Comparison of ENCODE assay signal across 27 cellular contexts in the genomic region with DNA sequence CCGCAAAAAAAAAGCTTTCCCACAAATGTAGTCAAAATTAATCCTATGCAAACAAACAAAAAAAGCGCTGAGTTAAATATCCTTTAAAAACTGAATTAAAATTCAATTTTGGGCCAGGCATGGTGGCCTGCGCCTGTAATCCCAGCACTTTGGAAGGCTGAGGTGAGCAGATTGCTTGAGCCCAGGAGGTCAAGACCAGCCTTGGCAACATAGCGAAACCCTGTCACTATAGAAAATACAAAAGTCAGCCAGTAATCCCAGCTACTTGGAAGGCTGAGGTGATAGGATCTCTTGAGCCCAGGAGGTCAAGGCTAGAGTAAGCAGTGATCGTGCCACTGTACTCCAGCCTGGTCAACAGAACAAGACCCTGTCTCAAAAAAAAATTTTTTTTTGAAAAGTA. TPM values are rescaled to one million over a fixed set of nuclear protein-coding genes. Genes with fewer than 3 reads are reported as not detected.
DNase-seq lines count a peak whose midpoint lies in the region; ATAC-seq, FAIRE-seq and TF ChIP-seq lines count a peak whose summit lies in the region.
"Had no signal": no experiment of that assay in that cellular context is flagged by ENCODE, and none has a peak within 500 bp of the region (broad histone marks: within the 10 kb centered on the region; RNA-seq: fewer than 3 reads in every experiment).

No MANE protein-coding gene starts in this region.

- TF ChIP-seq CTCF in HepG2 (CRISPR knock-in tag; IDR thresholded peaks at IDR 0.05): no peak
- TF ChIP-seq CTCF in right lobe of liver (IDR thresholded peaks at IDR 0.05): no peak
- TF ChIP-seq CTCF in endodermal cell (conservative IDR thresholded peaks at IDR 0.05): no peak
- TF ChIP-seq CTCF in MM.1S (IDR thresholded peaks at IDR 0.05; ENCODE audit: low read length): no peak

- H3K36me3 ChIP-seq in HepG2 (replicated peaks in 1 of 2; ENCODE audit: control insufficient read depth in 1 of 2, insufficient read depth in 2 of 2, low read length in 2 of 2) (no peaks in the 10 kb centered on the region), right lobe of liver (no peaks in the 10 kb centered on the region), endodermal cell (ENCODE audit: control insufficient read depth, insufficient read depth, low read length) (no peaks in the 10 kb centered on the region), MM.1S (replicated peaks; ENCODE audit: insufficient read depth, low read length) (no peaks in the 10 kb centered on the region)
- H3K36me3 ChIP-seq: BE2C had no signal

- FAIRE-seq in HepG2 (lab: Jason Lieb, UNC): peak; percentile 37
- FAIRE-seq: A204.1, G401.6, GM12891, GM19239 had no signal

- H3K9ac ChIP-seq in HepG2 (ENCODE audit: insufficient read depth, low read depth, low read length) (no peak overlapping the region), endodermal cell (ENCODE audit: extremely low read depth, low read length, poor library complexity, severe bottlenecking) (no peak overlapping the region), MM.1S (ENCODE audit: low read length) (no peak overlapping the region)
- H3K9ac ChIP-seq: BLaER1 had no signal

- no peak for TF ChIP-seq EP300 in HepG2 (IDR thresholded peaks at IDR 0.05; ENCODE audit: low read depth in 2 of 2, low read length in 2 of 2)
- no peak for TF ChIP-seq EP300 in HepG2 (CRISPR knock-in tag; IDR thresholded peaks at IDR 0.05; ENCODE audit: borderline replicate concordance)

- no peak for DNase-seq in HepG2 (ENCODE audit: low spot score)
- no peak for DNase-seq in right lobe of liver
- peak; percentile 93 for DNase-seq in cerebellar cortex (ENCODE audit: low spot score)
- DNase-seq in endodermal cell: no peak
- no peak for DNase-seq in islet precursor cell
- DNase-seq in MM.1S: no peak
- DNase-seq: 8988T; ACHN; BE2C; CD4-positive, alpha-beta memory T cell; CD4-positive, CD25-positive, alpha-beta regulatory T cell; CD8-positive, alpha-beta memory T cell; COR-L47; DMS 273 treated with DMSO at 0.1 percent for 48 hours; DMS153; DMS53; DMS79; DND-41; EL; GF-D8 had no signal

- no peak overlapping the region for H3K4me2 ChIP-seq in HepG2 (ENCODE audit: low read depth, low read length)
- no peak overlapping the region for H3K4me2 ChIP-seq in MM.1S (ENCODE audit: low read depth, low read length)
- H3K4me2 ChIP-seq: BLaER1 had no signal

- H3K79me2 ChIP-seq in HepG2 (ENCODE audit: insufficient read depth, low read length) (no peaks in the 10 kb centered on the region), MM.1S (ENCODE audit: low read length) (no peaks in the 10 kb centered on the region)

- H3K27me3 ChIP-seq in HepG2 (ENCODE audit: control insufficient read depth in 1 of 2, insufficient read depth in 2 of 2, low read length in 2 of 2) (no peaks in the 10 kb centered on the region), right lobe of liver (no peaks in the 10 kb centered on the region), endodermal cell (ENCODE audit: control insufficient read depth, insufficient read depth, low read length, poor library complexity, severe bottlenecking) (no peaks in the 10 kb centered on the region), MM.1S (replicated peaks; ENCODE audit: insufficient read depth, low read length) (no peaks in the 10 kb centered on the region)
- H3K27me3 ChIP-seq: BE2C, BLaER1 had no signal

- 87% methylated on average over 5 of the region's 5 CpGs for WGBS in HepG2 (ENCODE audit: low lambda C conversion rate)
- 98% methylated on average over 4 of the region's 5 CpGs for WGBS in right lobe of liver (ENCODE audit: insufficient coverage, low coverage, low lambda C conversion rate, missing lambda C conversion rate)
- WGBS in endodermal cell (ENCODE audit: insufficient coverage in 1 of 2, insufficient read length in 1 of 2), 2 experiments: 74 to 94% methylated on average over 3 to 5 of the region's 5 CpGs

- POLR2A ChIA-PET in HepG2 (lab: Yijun Ruan, JAX): interaction anchor here (1.9 kb wide), 1 partner anchor 9 kb away, joined by 13 read pairs; a partner anchor contains a TSS

- CTCF ChIA-PET in HepG2 (lab: Yijun Ruan, JAX; ENCODE audit: low intra/inter-chr PET ratio, low total read pairs): no interaction called here

- no peaks in the 10 kb centered on the region for H3K9me3 ChIP-seq in HepG2 (ENCODE audit: low read length)
- no peaks in the 10 kb centered on the region for H3K9me3 ChIP-seq in right lobe of liver
- no peaks in the 10 kb centered on the region for H3K9me3 ChIP-seq in endodermal cell (ENCODE audit: control insufficient read depth, low read length)
- H3K9me3 ChIP-seq in MM.1S (replicated peaks; ENCODE audit: insufficient read depth, low read length): no peaks in the 10 kb centered on the region
- H3K9me3 ChIP-seq: BE2C, BLaER1 had no signal

- H2AFZ ChIP-seq in HepG2 (ENCODE audit: low read length) (no peak overlapping the region), MM.1S (ENCODE audit: low read length) (no peak overlapping the region)

- ATAC-seq in HepG2 (no peak), right lobe of liver (no peak), HG02571 (IDR thresholded peaks at IDR 0.05; ENCODE audit: unreplicated experiment) (no peak)

- H3F3A ChIP-seq in MM.1S (ENCODE audit: insufficient read depth, low read length): no peaks in the 10 kb centered on the region

- no peak for TF ChIP-seq RAD21 in HepG2 (CRISPR knock-in tag; IDR thresholded peaks at IDR 0.05)

- H4K20me1 ChIP-seq in HepG2 (ENCODE audit: insufficient read depth, low read length): no peaks in the 10 kb centered on the region
- H4K20me1 ChIP-seq in MM.1S (ENCODE audit: insufficient read depth, low read length): no peaks in the 10 kb centered on the region
- H4K20me1 ChIP-seq: BLaER1 had no signal

- intact Hi-C loops in HepG2 (cut with micrococcal nuclease; ENCODE audit: unreplicated experiment): no loop called here
- intact Hi-C loops in right lobe of liver (cut with DNase I): no loop called here

- H3K4me3 ChIP-seq in HepG2 (replicated peaks in 1 of 3; ENCODE audit: insufficient read depth in 1 of 3, low read depth in 2 of 3, low read length in 3 of 3) (no peak overlapping the region), right lobe of liver (no peak overlapping the region), endodermal cell (ENCODE audit: low read length) (no peak overlapping the region), MM.1S (ENCODE audit: low read length) (no peak overlapping the region)
- H3K4me3 ChIP-seq: BLaER1 had no signal

- no peak overlapping the region for H3K4me3 Mint-ChIP-seq in endodermal cell
- H3K4me3 Mint-ChIP-seq: CD14-positive monocyte; CD4-positive, alpha-beta memory T cell; CD4-positive, CD25-positive, alpha-beta regulatory T cell; CD8-positive, alpha-beta memory T cell had no signal

- H3K27ac ChIP-seq in HepG2 (ENCODE audit: extremely low read length, insufficient read depth, low read length) (no peak overlapping the region), right lobe of liver (no peak overlapping the region), endodermal cell (ENCODE audit: low read depth, low read length) (no peak overlapping the region), MM.1S (ENCODE audit: low read length) (no peak overlapping the region)
- H3K27ac ChIP-seq: BLaER1 had no signal

- TF ChIP-seq POLR2A in HepG2 (IDR thresholded peaks at IDR 0.05; ENCODE audit: insufficient read depth in 1 of 2, low read depth in 2 of 2, low read length in 2 of 2) (no peak), right lobe of liver (IDR thresholded peaks at IDR 0.05) (no peak)

- H3K27ac Mint-ChIP-seq in endodermal cell: peak overlapping the region; percentile 68
- H3K27ac Mint-ChIP-seq: CD14-positive monocyte; CD4-positive, alpha-beta memory T cell; CD4-positive, CD25-positive, alpha-beta regulatory T cell; CD8-positive, alpha-beta memory T cell had no signal

- H3K4me1 Mint-ChIP-seq in endodermal cell: peaks cover 5% of the 10 kb centered on the region

- no peaks in the 10 kb centered on the region for H3K27me3 Mint-ChIP-seq in endodermal cell (ENCODE audit: insufficient read depth)
- H3K27me3 Mint-ChIP-seq: CD4-positive, alpha-beta memory T cell; CD4-positive, CD25-positive, alpha-beta regulatory T cell; CD8-positive, alpha-beta memory T cell had no signal

- H3K36me3 Mint-ChIP-seq in endodermal cell (ENCODE audit: low read depth): peaks cover 5% of the 10 kb centered on the region
- H3K36me3 Mint-ChIP-seq: CD4-positive, CD25-positive, alpha-beta regulatory T cell had no signal

- no peaks in the 10 kb centered on the region for H3K9me2 ChIP-seq in MM.1S (replicated peaks; ENCODE audit: insufficient read depth, low read length)

- BruUV-seq in HepG2 (replicated peaks; lab: Mats Ljungman, UMichigan): no TSS peak

- H3K4me1 ChIP-seq in HepG2 (ENCODE audit: insufficient read depth, low read length): no peaks in the 10 kb centered on the region; the same call in 1 of the 2 replicates
- H3K4me1 ChIP-seq in right lobe of liver: peaks cover 0 to 3% (median 0%) of the 10 kb centered on the region in 4 donors
- no peaks in the 10 kb centered on the region for H3K4me1 ChIP-seq in endodermal cell (ENCODE audit: control insufficient read depth, insufficient read depth, low read length)
- H3K4me1 ChIP-seq in MM.1S (ENCODE audit: low read length): no peaks in the 10 kb centered on the region
- H3K4me1 ChIP-seq: BE2C had no signal

- no peaks in the 10 kb centered on the region for H3K9me3 Mint-ChIP-seq in endodermal cell
- H3K9me3 Mint-ChIP-seq: CD14-positive monocyte; CD4-positive, alpha-beta memory T cell; CD4-positive, CD25-positive, alpha-beta regulatory T cell; CD8-positive, alpha-beta memory T cell had no signal

- in situ Hi-C loops in HepG2 (cut with HindIII; ENCODE audit: extremely low pct_ligation_motif_present, low pct_unique_long_range_greater_than_20kb): no loop called here

RNA-seq across cellular contexts. Expression of a gene that starts 8.8 kb away (rescaled TPM):
- 88.5 and 156 TPM in 2 replicates for total RNA-seq in HepG2 (2016; rRNA removed; fragmentation: Illumina TruSeq; extraction: Trizol)
- total RNA-seq in HepG2 (2016; cell fraction: cytosol; rRNA removed; fragmentation: Illumina TruSeq; extraction: Trizol; ENCODE audit: low read depth): 27.0 and 32.4 TPM in 2 replicates
- 91.7 and 146 TPM in 2 replicates for total RNA-seq in HepG2 (2016; cell fraction: insoluble cytoplasmic fraction; rRNA removed; fragmentation: Illumina TruSeq; extraction: Trizol)
- 57.4 and 74.7 TPM in 2 replicates for total RNA-seq in HepG2 (2016; cell fraction: membrane; rRNA removed; fragmentation: Illumina TruSeq; extraction: Trizol)
- total RNA-seq in HepG2 (2016; cell fraction: nucleus; rRNA removed; fragmentation: Illumina TruSeq; extraction: Trizol): 74.2 and 77.1 TPM in 2 replicates
- 32.8 and 33.2 TPM in 2 replicates for polyA plus RNA-seq in HepG2 (2011; rRNA removed)
- 13.5 and 21.8 TPM in 2 replicates for polyA plus RNA-seq in HepG2 (2011; cell fraction: cytosol; rRNA removed)
- polyA plus RNA-seq in HepG2 (2011; cell fraction: nucleus; rRNA removed): 19.1 and 33.0 TPM in 2 replicates
- 47.2 and 54.7 TPM in 2 replicates for polyA plus RNA-seq in HepG2 (2012)
- polyA plus RNA-seq in HepG2 (2016; cell fraction: cytosol; fragmentation: Illumina TruSeq; extraction: Trizol; ENCODE audit: low read depth): 3.1 and 4.7 TPM in 2 replicates
- polyA plus RNA-seq in HepG2 (2016; cell fraction: insoluble cytoplasmic fraction; fragmentation: Illumina TruSeq; extraction: Trizol; ENCODE audit: low read depth): 124 and 129 TPM in 2 replicates
- polyA plus RNA-seq in HepG2 (2016; cell fraction: membrane; fragmentation: Illumina TruSeq; extraction: Trizol; ENCODE audit: low read depth): 12.6 and 14.7 TPM in 2 replicates
- 114 and 121 TPM in 2 replicates for polyA plus RNA-seq in HepG2 (2016; cell fraction: nucleus; fragmentation: Illumina TruSeq; extraction: Trizol; ENCODE audit: insufficient read depth, low read depth)
- polyA minus RNA-seq in HepG2 (2011; rRNA and poly(A)+ RNA removed; ENCODE audit: low replicate concordance): 14.0 and 17.7 TPM in 2 replicates
- 43.7 and 49.3 TPM in 2 replicates for polyA minus RNA-seq in HepG2 (2011; cell fraction: cytosol; rRNA and poly(A)+ RNA removed)
- polyA minus RNA-seq in HepG2 (2011; cell fraction: nucleus; rRNA and poly(A)+ RNA removed): 104 and 120 TPM in 2 replicates
- total RNA-seq in right lobe of liver: 10 to 100 TPM; 20.1 to 41.2 (median 29.8) TPM
- 100 to 1,000 TPM; 105 to 125 TPM for total RNA-seq in endodermal cell
- 148 TPM for polyA plus RNA-seq in endodermal cell (2013, experiment 1 of 2)
- polyA plus RNA-seq in endodermal cell (2013, experiment 2 of 2): 143 TPM
